In genomic region chr7:92613720-92614119, GRCh38 we compare ENCODE assay signal across 20 cellular contexts. TPM values are rescaled to one million over a fixed set of nuclear protein-coding genes. Genes with fewer than 3 reads are reported as not detected.
DNase-seq lines count a peak whose midpoint lies in the region; ATAC-seq and TF ChIP-seq lines count a peak whose summit lies in the region.
"Had no signal": no experiment of that assay in that cellular context is flagged by ENCODE, and none has a peak within 500 bp of the region (broad histone marks: within the 10 kb centered on the region; RNA-seq: fewer than 3 reads in every experiment).

No MANE protein-coding gene starts in this region.

- H3K4me3 ChIP-seq in mucosa of descending colon: no peak overlapping the region
- H3K4me3 ChIP-seq: heart left ventricle, stomach, upper lobe of right lung had no signal

- no peaks in the 10 kb centered on the region for H3K9me3 Mint-ChIP-seq in T-helper 1 cell treated with Interleukin-12 subunit alpha and Interleukin-12 subunit beta and Interleukin-4 antibody, amounts not matched to agents 30 μg/mL and 1 μg/mL, for 36 hours
- no peaks in the 10 kb centered on the region for H3K9me3 Mint-ChIP-seq in HFFc6
- H3K9me3 Mint-ChIP-seq in activated naive CD8-positive, alpha-beta T cell treated with anti-CD3 and anti-CD28 coated beads, Interleukin-2, amount 50 U/mL, for 24 hours: no peaks in the 10 kb centered on the region

- peak overlapping the region; percentile 58 for H3K27ac Mint-ChIP-seq in T-helper 1 cell treated with Interleukin-12 subunit alpha and Interleukin-12 subunit beta and Interleukin-4 antibody, amounts not matched to agents 30 μg/mL and 1 μg/mL, for 36 hours
- H3K27ac Mint-ChIP-seq in HFFc6: peak overlapping the region; percentile 78
- peak overlapping the region; percentile 32 for H3K27ac Mint-ChIP-seq in activated naive CD8-positive, alpha-beta T cell treated with anti-CD3 and anti-CD28 coated beads, Interleukin-2, amount 50 U/mL, for 24 hours

- H3K36me3 Mint-ChIP-seq in T-helper 1 cell treated with Interleukin-12 subunit alpha and Interleukin-12 subunit beta and Interleukin-4 antibody, amounts not matched to agents 30 μg/mL and 1 μg/mL, for 36 hours (ENCODE audit: low read depth): peaks cover 51% of the 10 kb centered on the region
- peaks cover 36% of the 10 kb centered on the region for H3K36me3 Mint-ChIP-seq in HFFc6 (ENCODE audit: low read depth)
- H3K36me3 Mint-ChIP-seq in activated naive CD8-positive, alpha-beta T cell treated with anti-CD3 and anti-CD28 coated beads, Interleukin-2, amount 50 U/mL, for 24 hours (ENCODE audit: low read depth): peaks cover 55% of the 10 kb centered on the region

- H3K27me3 Mint-ChIP-seq in T-helper 1 cell treated with Interleukin-12 subunit alpha and Interleukin-12 subunit beta and Interleukin-4 antibody, amounts not matched to agents 30 μg/mL and 1 μg/mL, for 36 hours (ENCODE audit: low read depth): no peaks in the 10 kb centered on the region
- H3K27me3 Mint-ChIP-seq in HFFc6 (ENCODE audit: insufficient read depth): no peaks in the 10 kb centered on the region
- no peaks in the 10 kb centered on the region for H3K27me3 Mint-ChIP-seq in activated naive CD8-positive, alpha-beta T cell treated with anti-CD3 and anti-CD28 coated beads, Interleukin-2, amount 50 U/mL, for 24 hours

- H3K4me3 Mint-ChIP-seq in T-helper 1 cell treated with Interleukin-12 subunit alpha and Interleukin-12 subunit beta and Interleukin-4 antibody, amounts not matched to agents 30 μg/mL and 1 μg/mL, for 36 hours: no peak overlapping the region
- peak overlapping the region; percentile 80 for H3K4me3 Mint-ChIP-seq in HFFc6
- H3K4me3 Mint-ChIP-seq in activated naive CD8-positive, alpha-beta T cell treated with anti-CD3 and anti-CD28 coated beads, Interleukin-2, amount 50 U/mL, for 24 hours: no peak overlapping the region

- no peak for ATAC-seq in activated naive CD8-positive, alpha-beta T cell treated with anti-CD3 and anti-CD28 coated beads, Interleukin-2, amount 50 U/mL, for 24 hours
- ATAC-seq in mucosa of descending colon: peak; percentile 75
- ATAC-seq in HG02571 (IDR thresholded peaks at IDR 0.05; ENCODE audit: unreplicated experiment): no peak
- ATAC-seq: heart left ventricle, left ventricle myocardium superior, upper lobe of right lung had no signal

- DNase-seq in T-helper 1 cell: no peak
- DNase-seq in HFFc6: no peak
- no peak for DNase-seq in activated naive CD8-positive, alpha-beta T cell treated with anti-CD3 and anti-CD28 coated beads, Interleukin-2, amount 50 U/mL, for 24 hours
- DNase-seq in mucosa of descending colon: no peak
- DNase-seq in NCI-H2196 (lab: John Stamatoyannopoulos, UW; ENCODE audit: unreplicated experiment): no peak
- DNase-seq in D341Med (ENCODE audit: low spot score): no peak
- DNase-seq: activated CD4-positive, alpha-beta T cell treated with anti-CD3 and anti-CD28 coated beads, Interleukin-2, amount 50 U/mL, for 4 hours; BE2C; COR-L47; heart left ventricle; left ventricle myocardium superior; MV-4-11; NCI-H2081; NCI-H510A; retina; stomach; SW 1271; upper lobe of right lung had no signal

- intact Hi-C loops in mucosa of descending colon (cut with DNase I, micrococcal nuclease): no loop called here

- H3K4me1 ChIP-seq in mucosa of descending colon (ENCODE audit: low read depth): peaks cover 5% of the 10 kb centered on the region
- H3K4me1 ChIP-seq: upper lobe of right lung had no signal

- TF ChIP-seq CTCF in HFFc6 (IDR thresholded peaks at IDR 0.05) (no peak), mucosa of descending colon (IDR thresholded peaks at IDR 0.05) (no peak)

- no peaks in the 10 kb centered on the region for H3K9me3 ChIP-seq in mucosa of descending colon
- H3K9me3 ChIP-seq: BE2C, heart left ventricle, stomach, upper lobe of right lung had no signal

- H3K36me3 ChIP-seq in mucosa of descending colon (ENCODE audit: low read depth): no peaks in the 10 kb centered on the region

- peaks cover 31% of the 10 kb centered on the region for H3K4me1 Mint-ChIP-seq in T-helper 1 cell treated with Interleukin-12 subunit alpha and Interleukin-12 subunit beta and Interleukin-4 antibody, amounts not matched to agents 30 μg/mL and 1 μg/mL, for 36 hours (ENCODE audit: low read depth)
- peaks cover 62% of the 10 kb centered on the region for H3K4me1 Mint-ChIP-seq in HFFc6 (ENCODE audit: low read depth)
- peaks cover 25% of the 10 kb centered on the region for H3K4me1 Mint-ChIP-seq in activated naive CD8-positive, alpha-beta T cell treated with anti-CD3 and anti-CD28 coated beads, Interleukin-2, amount 50 U/mL, for 24 hours

RNA-seq across cellular contexts. Expression of gene FAM133B, which starts 23.5 kb away (rescaled TPM):
- total RNA-seq in HFFc6 (2021; fragmentation: NEBNext Ultra II Directional; extraction: Animal tissue kit (Norgen Biotek cat#: 25700)): 10 to 100 TPM; 13.2 to 19.8 (median 17.7) TPM
- 10 to 100 TPM; 17.3 to 25.7 (median 21.9) TPM for total RNA-seq in mucosa of descending colon
